Comparison of ENCODE assay signal across 9 cellular contexts in genomic region chr13:113928701-113929627, GRCh38. TPM values are rescaled to one million over a fixed set of nuclear protein-coding genes. Genes with fewer than 3 reads are reported as not detected.
DNase-seq lines count a peak whose midpoint lies in the region; ATAC-seq, FAIRE-seq and TF ChIP-seq lines count a peak whose summit lies in the region.
"Had no signal": no experiment of that assay in that cellular context is flagged by ENCODE, and none has a peak within 500 bp of the region (broad histone marks: within the 10 kb centered on the region; RNA-seq: fewer than 3 reads in every experiment).

No MANE protein-coding gene starts in this region.

- H3K27me3 ChIP-seq in ovary, result no peaks in the 10 kb centered on the region
- H3K27me3 ChIP-seq: colonic mucosa had no signal

- peaks cover 13% of the 10 kb centered on the region for H3K4me1 ChIP-seq in ovary (ENCODE audit: insufficient read depth)
- H3K4me1 ChIP-seq: colonic mucosa had no signal

- DNase-seq in Ammon's horn (ENCODE audit: low spot score) (peak; percentile 76), T1000 (lab: John Stamatoyannopoulos, UW) (peak; percentile 28), frontal cortex (ENCODE audit: low spot score in 2 of 2) (peak; percentile 57 to 68), ovary (peak; percentile 77 to 87 (median 82)), KG1 (lab: John Stamatoyannopoulos, UW) (no peak), SW 1271 (lab: John Stamatoyannopoulos, UW) (no peak)
- DNase-seq: colonic mucosa had no signal

- no peaks in the 10 kb centered on the region for H3K9me3 ChIP-seq in ovary
- H3K9me3 ChIP-seq: colonic mucosa had no signal

- no peak for FAIRE-seq in frontal cortex (lab: Jason Lieb, UNC)

- TF ChIP-seq EP300 in ovary (IDR thresholded peaks at IDR 0.05), result no peak

- TF ChIP-seq CTCF in ovary (IDR thresholded peaks at IDR 0.05), result no peak

- ATAC-seq in GM18870 (IDR thresholded peaks at IDR 0.05; ENCODE audit: unreplicated experiment) (no peak), HG02852 (IDR thresholded peaks at IDR 0.05; ENCODE audit: unreplicated experiment) (no peak)

- 35 to 42% (median 36%) methylated on average over 25 to 26 of the region's 26 CpGs for WGBS in ovary, 3 donors

- H3K36me3 ChIP-seq in ovary, result no peaks in the 10 kb centered on the region
- H3K36me3 ChIP-seq: colonic mucosa had no signal

- no peak overlapping the region for H3K4me3 ChIP-seq in ovary
- H3K4me3 ChIP-seq: colonic mucosa had no signal

- TF ChIP-seq POLR2A in ovary (IDR thresholded peaks at IDR 0.05), result no peak

- intact Hi-C loops in ovary (cut with DNase I), result loop anchor here in 1 of 4 donors (5.0 kb wide), 1 partner anchor 67 kb away; the partner anchor contains the start of gene GAS6

- no peak overlapping the region for H3K27ac ChIP-seq in ovary
- H3K27ac ChIP-seq: colonic mucosa had no signal

RNA-seq across cellular contexts. Expression of gene C13orf46, which starts 44.9 kb away (rescaled TPM):
- total RNA-seq in frontal cortex, result under 0.01 TPM
- total RNA-seq in ovary, result 1 to 10 TPM in 2 of 7 donors, under 1 TPM in 3, not detected in 2; 0.35 to 2.0 (median 0.58) TPM
- under 1 TPM; 0.05 to 0.31 TPM for polyA plus RNA-seq in ovary

Comparison
In these comparisons a context has a peak if more than half of its experiments do, and no peak if none do; other contexts are left out.
1. DNase-seq: peak in Ammon's horn (single experiment), T1000 (single experiment), frontal cortex (2 of 2) and ovary (5 of 5); none in KG1 (single experiment) and SW 1271 (0 of 2).